ENCODE assay signal across 11 cellular contexts in the genomic region with DNA sequence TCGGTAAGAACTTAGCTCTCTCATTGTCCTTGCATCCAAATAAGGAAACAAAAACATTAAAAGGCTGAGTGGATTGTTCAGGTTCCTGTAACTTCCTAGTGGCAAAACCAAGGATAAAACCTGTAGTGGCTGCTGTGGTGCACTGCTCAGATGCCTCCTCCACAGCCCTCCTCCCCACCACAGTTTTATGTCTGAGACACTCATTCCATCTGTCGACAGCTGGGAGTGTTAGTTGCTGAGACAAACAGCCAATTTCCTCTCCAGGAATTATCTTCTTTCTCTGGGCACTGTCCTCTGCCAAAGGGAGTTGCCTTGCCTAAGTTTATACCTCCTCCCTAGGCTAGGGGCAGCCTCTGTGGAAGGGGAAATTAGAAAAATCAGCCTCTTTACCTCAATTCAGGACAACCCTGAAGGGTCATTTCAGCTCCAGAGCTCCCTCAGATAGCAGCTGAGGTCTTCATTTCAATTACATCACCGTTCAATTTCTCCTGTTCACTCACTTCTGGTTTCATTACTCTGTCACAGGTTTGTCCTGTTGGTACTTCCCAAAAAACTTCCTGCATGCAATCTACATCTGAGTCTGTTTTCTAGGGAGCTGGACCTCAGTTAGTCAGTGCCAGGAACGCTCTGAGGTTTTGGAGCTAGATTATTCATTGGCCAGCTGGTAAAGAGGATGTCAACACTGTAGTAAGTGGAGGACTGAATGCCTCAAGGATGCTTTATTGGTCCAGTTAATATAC.
DNase-seq lines count a peak whose midpoint lies in the region; ATAC-seq and TF ChIP-seq lines count a peak whose summit lies in the region.
"Had no signal": no experiment of that assay in that cellular context is flagged by ENCODE, and none has a peak within 500 bp of the region (broad histone marks: within the 10 kb centered on the region; RNA-seq: fewer than 3 reads in every experiment).

No MANE protein-coding gene starts in this region.

- in situ Hi-C loops in mammary epithelial cell (cut with MboI; ENCODE audit: low sequenced_read_pairs in 2 of 2), result no loop called here
- in situ Hi-C loops in transverse colon (cut with MboI; ENCODE audit: low pct_ligation_motif_present in 1 of 4, low pct_unique_long_range_greater_than_20kb in 1 of 4, low sequenced_read_pairs in 3 of 4), result no loop called here

- TF ChIP-seq EP300 in transverse colon (IDR thresholded peaks at IDR 0.05; ENCODE audit: low read depth), result no peak

- no peaks in the 10 kb centered on the region for H3K36me3 Mint-ChIP-seq in MCF 10A (ENCODE audit: insufficient read depth, unreplicated experiment)
- H3K36me3 Mint-ChIP-seq in T-helper 17 cell (ENCODE audit: low read depth), result no peaks in the 10 kb centered on the region
- peaks cover 8% of the 10 kb centered on the region for H3K36me3 Mint-ChIP-seq in activated naive CD8-positive, alpha-beta T cell treated with anti-CD3 and anti-CD28 coated beads, Interleukin-2, amount 50 U/mL, for 24 hours (ENCODE audit: low read depth)

- ATAC-seq in PC-3, result peak; percentile 54
- ATAC-seq in T-helper 17 cell, result no peak
- no peak for ATAC-seq in activated naive CD8-positive, alpha-beta T cell treated with anti-CD3 and anti-CD28 coated beads, Interleukin-2, amount 50 U/mL, for 24 hours

- dilution Hi-C loops in mammary epithelial cell (cut with HindIII; ENCODE audit: low sequenced_read_pairs), result no loop called here

- H3K27me3 Mint-ChIP-seq in MCF 10A (ENCODE audit: insufficient read depth, unreplicated experiment) (no peaks in the 10 kb centered on the region), T-helper 17 cell (no peaks in the 10 kb centered on the region)
- H3K27me3 Mint-ChIP-seq in activated naive CD8-positive, alpha-beta T cell treated with anti-CD3 and anti-CD28 coated beads, Interleukin-2, amount 50 U/mL, for 24 hours, result no peaks in the 10 kb centered on the region
- H3K27me3 Mint-ChIP-seq: stimulated activated naive CD8-positive, alpha-beta T cell treated with anti-CD3 and anti-CD28 coated beads, Interleukin-15, Interleukin-2, amounts not matched to agents 100 ng/mL and 50 ng/mL, for 24 hours had no signal

- H3K4me3 Mint-ChIP-seq in MCF 10A (ENCODE audit: unreplicated experiment) (no peak overlapping the region), T-helper 17 cell (no peak overlapping the region)
- H3K4me3 Mint-ChIP-seq in activated naive CD8-positive, alpha-beta T cell treated with anti-CD3 and anti-CD28 coated beads, Interleukin-2, amount 50 U/mL, for 24 hours, result no peak overlapping the region
- H3K4me3 Mint-ChIP-seq: stimulated activated naive CD8-positive, alpha-beta T cell treated with anti-CD3 and anti-CD28 coated beads, Interleukin-15, Interleukin-2, amounts not matched to agents 100 ng/mL and 50 ng/mL, for 24 hours had no signal

- intact Hi-C loops in mammary epithelial cell (cut with micrococcal nuclease) (no loop called here), MCF 10A (cut with micrococcal nuclease) (no loop called here), PC-3 (cut with micrococcal nuclease) (no loop called here), transverse colon (cut with DNase I; ENCODE audit: low total_unique reads) (no loop called here)

- BruUV-seq in mammary epithelial cell (replicated peaks; lab: Mats Ljungman, UMichigan) (no TSS peak), MCF 10A (replicated peaks; lab: Mats Ljungman, UMichigan) (no TSS peak), PC-3 (replicated peaks; lab: Mats Ljungman, UMichigan) (no TSS peak)

- POLR2A ChIA-PET in MCF 10A (lab: Yijun Ruan, JAX) (interaction anchor here (0.6 kb wide), 1 partner anchor 739 kb away, joined by 3 read pairs; no protein-coding TSS in a partner anchor), PC-3 (lab: Charles Lee; ENCODE audit: unreplicated experiment) (no interaction called here)

- H3K9me2 ChIP-seq in PC-3 (replicated peaks; ENCODE audit: low read length), result no peaks in the 10 kb centered on the region

- H4K20me1 ChIP-seq in mammary epithelial cell (ENCODE audit: insufficient read depth, low read length) (no peaks in the 10 kb centered on the region), PC-3 (ENCODE audit: low read length) (no peaks in the 10 kb centered on the region)

- CTCF ChIA-PET in mammary epithelial cell (lab: Charles Lee; ENCODE audit: low non-redundant PET) (no interaction called here), MCF 10A (lab: Yijun Ruan, JAX) (interaction anchor here (0.6 to 1.2 kb wide), 2 partner anchors 701 to 1022 kb away, joined by 3 to 4 read pairs; no protein-coding TSS in a partner anchor), PC-3 (lab: Charles Lee) (interaction anchor here (1.1 kb wide), 1 partner anchor 164 kb away, joined by 3 read pairs; no protein-coding TSS in a partner anchor)

- H3K79me2 ChIP-seq in mammary epithelial cell (ENCODE audit: insufficient read depth, low read length), result no peaks in the 10 kb centered on the region
- H3K79me2 ChIP-seq in PC-3 (ENCODE audit: low read length), result no peaks in the 10 kb centered on the region

- H3K9ac ChIP-seq in mammary epithelial cell (ENCODE audit: insufficient read depth, low read length) (no peak overlapping the region), PC-3 (ENCODE audit: low read length) (no peak overlapping the region)

- no peak for TF ChIP-seq POLR2A in transverse colon (IDR thresholded peaks at IDR 0.05)

- H3K27ac Mint-ChIP-seq in MCF 10A (ENCODE audit: low read depth, unreplicated experiment) (no peak overlapping the region), T-helper 17 cell (no peak overlapping the region)
- H3K27ac Mint-ChIP-seq in activated naive CD8-positive, alpha-beta T cell treated with anti-CD3 and anti-CD28 coated beads, Interleukin-2, amount 50 U/mL, for 24 hours, result no peak overlapping the region
- H3K27ac Mint-ChIP-seq: stimulated activated naive CD8-positive, alpha-beta T cell treated with anti-CD3 and anti-CD28 coated beads, Interleukin-15, Interleukin-2, amounts not matched to agents 100 ng/mL and 50 ng/mL, for 24 hours had no signal

- H3K36me3 ChIP-seq in mammary epithelial cell (ENCODE audit: insufficient read depth, low read length), result no peaks in the 10 kb centered on the region
- peaks cover 4% of the 10 kb centered on the region; the same call in 1 of the 2 replicates for H3K36me3 ChIP-seq in PC-3 (ENCODE audit: low read depth, low read length)
- no peaks in the 10 kb centered on the region for H3K36me3 ChIP-seq in transverse colon
- H3K36me3 ChIP-seq: pancreas had no signal

- H3K4me3 ChIP-seq in mammary epithelial cell (replicated peaks in 1 of 3; ENCODE audit: insufficient read depth in 1 of 3, low read depth in 2 of 3, low read length in 3 of 3) (no peak overlapping the region), PC-3 (ENCODE audit: low read length) (no peak overlapping the region), transverse colon (no peak overlapping the region)
- H3K4me3 ChIP-seq: pancreas had no signal

- H2AFZ ChIP-seq in mammary epithelial cell (ENCODE audit: low read depth, low read length) (peak overlapping the region; percentile 49), PC-3 (ENCODE audit: low read length) (no peak overlapping the region)

- no peaks in the 10 kb centered on the region for H3F3A ChIP-seq in PC-3 (ENCODE audit: low read length, unreplicated experiment)

- H3K4me1 ChIP-seq in mammary epithelial cell (ENCODE audit: insufficient read depth, low read length) (peaks cover 5% of the 10 kb centered on the region), PC-3 (ENCODE audit: insufficient read depth, low read length) (peaks cover 32% of the 10 kb centered on the region), transverse colon (peaks cover 0 to 8% (median 0%) of the 10 kb centered on the region in 4 donors)
- H3K4me1 ChIP-seq: pancreas had no signal

- TF ChIP-seq CTCF in mammary epithelial cell (conservative IDR thresholded peaks at IDR 0.05 in 1 of 2, IDR thresholded peaks at IDR 0.05 in 1 of 2; ENCODE audit: extremely low read depth in 1 of 2, insufficient read depth in 1 of 2, low read depth in 1 of 2, low read length in 2 of 2), result no peak
- TF ChIP-seq CTCF in MCF 10A (IDR thresholded peaks at IDR 0.05; ENCODE audit: unreplicated experiment), result no peak
- no peak for TF ChIP-seq CTCF in PC-3 (conservative IDR thresholded peaks at IDR 0.05; ENCODE audit: low read depth, low read length)
- no peak for TF ChIP-seq CTCF in transverse colon (IDR thresholded peaks at IDR 0.05)

- WGBS in mammary epithelial cell (ENCODE audit: low coverage, missing lambda C conversion rate), result 60% methylated on average over 4 of the region's 4 CpGs
- WGBS in transverse colon (ENCODE audit: low coverage in 1 of 2), 2 donors, result 33 to 39% methylated on average over 1 to 4 of the region's 4 CpGs

- H3K27me3 ChIP-seq in mammary epithelial cell (ENCODE audit: insufficient read depth, low read length), result no peaks in the 10 kb centered on the region
- no peaks in the 10 kb centered on the region for H3K27me3 ChIP-seq in PC-3 (ENCODE audit: low read length)
- H3K27me3 ChIP-seq in transverse colon, result no peaks in the 10 kb centered on the region
- H3K27me3 ChIP-seq: pancreas had no signal

- DNase-seq in mammary epithelial cell, result no peak
- DNase-seq in MCF 10A (ENCODE audit: unreplicated experiment), result no peak
- peak; percentile 14 for DNase-seq in PC-3
- peak; percentile 10 for DNase-seq in hepatic stellate cell (ENCODE audit: low spot score)
- no peak for DNase-seq in transverse colon
- DNase-seq in effector CD4-positive, alpha-beta T cell, result no peak
- no peak for DNase-seq in T-helper 17 cell
- DNase-seq in activated naive CD8-positive, alpha-beta T cell treated with anti-CD3 and anti-CD28 coated beads, Interleukin-2, amount 50 U/mL, for 24 hours, result no peak
- DNase-seq: AML-193, pancreas had no signal

- H3K9me3 ChIP-seq in mammary epithelial cell (replicated peaks; ENCODE audit: insufficient read depth, low read length), result peaks cover 6% of the 10 kb centered on the region
- H3K9me3 ChIP-seq in PC-3 (ENCODE audit: low read length), result 0 out of 2 replicates have a peak, but pooled peaks cover 12% of the 10 kb centered on the region
- H3K9me3 ChIP-seq in transverse colon, result peaks cover 0 to 5% of the 10 kb centered on the region in 2 donors
- H3K9me3 ChIP-seq in T-helper 17 cell (ENCODE audit: control insufficient read depth, low read length, poor library complexity, severe bottlenecking), result no peaks in the 10 kb centered on the region
- H3K9me3 ChIP-seq: pancreas had no signal

- H3K4me1 Mint-ChIP-seq in MCF 10A (ENCODE audit: insufficient read depth, unreplicated experiment) (no peaks in the 10 kb centered on the region), T-helper 17 cell (peaks cover 3% of the 10 kb centered on the region)
- peaks cover 7% of the 10 kb centered on the region for H3K4me1 Mint-ChIP-seq in activated naive CD8-positive, alpha-beta T cell treated with anti-CD3 and anti-CD28 coated beads, Interleukin-2, amount 50 U/mL, for 24 hours

- H3K27ac ChIP-seq in mammary epithelial cell (ENCODE audit: insufficient read depth, low read depth, low read length) (no peak overlapping the region), PC-3 (ENCODE audit: low read length) (peak overlapping the region; percentile 21; the same call in 1 of the 2 replicates), transverse colon (peak overlapping the region in 3 of 4 donors; percentile 2 to 15 (median 5))
- H3K27ac ChIP-seq: pancreas had no signal

- no peak overlapping the region for H3K4me2 ChIP-seq in mammary epithelial cell (ENCODE audit: insufficient read depth, low read depth, low read length)
- H3K4me2 ChIP-seq in PC-3 (ENCODE audit: low read length), result 0 out of 2 replicates have a peak overlapping the region, but pooled peaks have one; percentile 2

- peaks cover 10% of the 10 kb centered on the region for H3K9me3 Mint-ChIP-seq in MCF 10A (ENCODE audit: unreplicated experiment)
- H3K9me3 Mint-ChIP-seq in activated naive CD8-positive, alpha-beta T cell treated with anti-CD3 and anti-CD28 coated beads, Interleukin-2, amount 50 U/mL, for 24 hours, result peaks cover 14% of the 10 kb centered on the region

Comparison
In these comparisons a context has a peak if more than half of its experiments do, and no peak if none do; other contexts are left out.
1. DNase-seq: peak in PC-3 (single experiment) and hepatic stellate cell (single experiment); none in mammary epithelial cell (single experiment), MCF 10A (single experiment), transverse colon (single experiment), effector CD4-positive, alpha-beta T cell (single experiment), T-helper 17 cell (0 of 3) and activated naive CD8-positive, alpha-beta T cell treated with anti-CD3 and anti-CD28 coated beads, Interleukin-2, amount 50 U/mL, for 24 hours (single experiment).